ENCODE assay signal across 10 cellular contexts in the genomic region with DNA sequence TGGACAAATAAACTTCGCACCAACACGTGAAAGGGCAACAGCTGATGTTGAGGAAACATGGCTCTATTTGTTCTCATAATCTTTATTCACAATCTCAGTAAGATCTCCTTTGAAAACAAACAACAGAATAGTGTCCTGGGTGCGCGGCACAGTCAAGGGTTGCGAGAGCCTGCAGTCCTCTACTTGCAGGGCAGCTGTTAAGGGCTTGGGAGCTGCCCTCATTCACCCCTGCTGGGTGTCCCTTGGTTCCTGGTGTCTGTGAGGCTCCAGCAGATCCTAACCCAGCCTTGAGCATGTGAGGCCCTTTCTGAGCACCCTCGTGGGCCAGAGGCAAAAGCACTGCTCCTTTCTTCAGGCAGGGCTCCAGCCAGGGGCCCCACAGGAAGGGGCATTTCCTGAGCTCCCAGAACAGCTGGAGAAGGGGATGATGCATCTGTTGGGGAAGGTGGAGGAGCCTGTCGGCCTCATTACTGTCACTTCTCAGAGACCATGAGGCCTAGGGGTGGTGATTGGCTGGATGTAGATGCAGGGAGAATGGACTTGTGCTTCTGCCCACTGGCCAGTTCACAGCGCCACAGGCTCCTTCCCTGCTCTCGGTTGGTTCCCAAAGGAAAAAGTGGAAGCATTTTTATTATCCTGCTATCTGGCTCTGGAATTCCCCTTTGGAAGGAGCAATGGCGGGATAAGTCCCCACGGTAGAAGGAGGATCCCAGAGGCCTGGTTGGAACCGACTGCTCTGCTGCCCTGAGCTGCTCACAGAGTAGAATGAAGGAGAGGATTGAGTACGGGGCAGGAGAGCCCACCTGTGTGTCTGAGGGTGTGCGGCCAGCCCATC. TPM values are rescaled to one million over a fixed set of nuclear protein-coding genes. Genes with fewer than 3 reads are reported as not detected.
DNase-seq lines count a peak whose midpoint lies in the region; ATAC-seq, FAIRE-seq and TF ChIP-seq lines count a peak whose summit lies in the region.
"Had no signal": no experiment of that assay in that cellular context is flagged by ENCODE, and none has a peak within 500 bp of the region (broad histone marks: within the 10 kb centered on the region; RNA-seq: fewer than 3 reads in every experiment).

No MANE protein-coding gene starts in this region.

- H3K27ac Mint-ChIP-seq in CD14-positive monocyte (peak overlapping the region in 4 of 7 donors; percentile 6 to 42 (median 30)), neural progenitor cell (no peak overlapping the region)
- H3K27ac Mint-ChIP-seq in activated T-helper 2 cell treated with anti-CD3 and anti-CD28 coated beads, Interferon-gamma antibody, Interleukin-2, Interleukin-4, amounts not matched to agents 10 μg/mL and 5 μg/mL and 100 μg/mL, durations not matched to agents 14 hours and 24 hours and 36 hours: no peak overlapping the region

- H3K27me3 Mint-ChIP-seq in CD14-positive monocyte (ENCODE audit: low read depth in 3 of 3): peaks cover 0 to 3% (median 2%) of the 10 kb centered on the region in 3 donors
- H3K27me3 Mint-ChIP-seq in activated T-helper 2 cell treated with anti-CD3 and anti-CD28 coated beads, Interferon-gamma antibody, Interleukin-2, Interleukin-4, amounts not matched to agents 10 μg/mL and 5 μg/mL and 100 μg/mL, durations not matched to agents 14 hours and 24 hours and 36 hours (ENCODE audit: low read depth): no peaks in the 10 kb centered on the region
- peaks cover 7% of the 10 kb centered on the region for H3K27me3 Mint-ChIP-seq in neural progenitor cell (ENCODE audit: insufficient read depth, low read depth)

- H3K4me1 ChIP-seq in neural progenitor cell: peaks cover 4% of the 10 kb centered on the region

- TF ChIP-seq POLR2A in GM12892 (IDR thresholded peaks at IDR 0.05; ENCODE audit: low read depth, low read length): no peak

- DNase-seq in CD14-positive monocyte (ENCODE audit: low spot score): no peak
- no peak for DNase-seq in GM12892 (ENCODE audit: insufficient read length)
- peak; percentile 7 for DNase-seq in activated T-helper 2 cell treated with anti-CD3 and anti-CD28 coated beads, Interferon-gamma antibody, Interleukin-2, Interleukin-4, amounts not matched to agents 10 μg/mL and 5 μg/mL and 100 μg/mL, durations not matched to agents 14 hours and 24 hours and 36 hours (ENCODE audit: low spot score)
- peak; percentile 0 for DNase-seq in neural progenitor cell (ENCODE audit: low spot score)
- DNase-seq in DMS153 (lab: John Stamatoyannopoulos, UW): no peak
- DNase-seq in NCI-H146 (lab: John Stamatoyannopoulos, UW): no peak
- DNase-seq in Right ventricle myocardium superior: no peak
- DNase-seq: naive B cell had no signal

- no peak overlapping the region for H3K4me2 ChIP-seq in neural progenitor cell

- no peaks in the 10 kb centered on the region for H3K27me3 ChIP-seq in neural progenitor cell

- H3K4me3 Mint-ChIP-seq in CD14-positive monocyte (no peak overlapping the region), neural progenitor cell (no peak overlapping the region)
- H3K4me3 Mint-ChIP-seq in activated T-helper 2 cell treated with anti-CD3 and anti-CD28 coated beads, Interferon-gamma antibody, Interleukin-2, Interleukin-4, amounts not matched to agents 10 μg/mL and 5 μg/mL and 100 μg/mL, durations not matched to agents 14 hours and 24 hours and 36 hours (ENCODE audit: low read depth): no peak overlapping the region

- no peak for ATAC-seq in Right ventricle myocardium superior (ENCODE audit: poor library complexity)

- peak; percentile 17 for FAIRE-seq in GM12892 (lab: Jason Lieb, UNC)
- FAIRE-seq: RCC 7860 had no signal

- H3K9ac ChIP-seq in neural progenitor cell: no peak overlapping the region

- peaks cover 0 to 6% of the 10 kb centered on the region in 2 donors for H3K36me3 Mint-ChIP-seq in CD14-positive monocyte
- H3K36me3 Mint-ChIP-seq in activated T-helper 2 cell treated with anti-CD3 and anti-CD28 coated beads, Interferon-gamma antibody, Interleukin-2, Interleukin-4, amounts not matched to agents 10 μg/mL and 5 μg/mL and 100 μg/mL, durations not matched to agents 14 hours and 24 hours and 36 hours (ENCODE audit: low read depth): no peaks in the 10 kb centered on the region
- H3K36me3 Mint-ChIP-seq in neural progenitor cell: no peaks in the 10 kb centered on the region
- H3K36me3 Mint-ChIP-seq: naive B cell had no signal

- H3K9me3 ChIP-seq in neural progenitor cell (ENCODE audit: low read depth): no peaks in the 10 kb centered on the region
- H3K9me3 ChIP-seq: thoracic aorta had no signal

- no peaks in the 10 kb centered on the region for H3K36me3 ChIP-seq in neural progenitor cell
- H3K36me3 ChIP-seq: thoracic aorta had no signal

- H4K20me1 ChIP-seq in neural progenitor cell (ENCODE audit: low read depth): no peaks in the 10 kb centered on the region

- H3K79me2 ChIP-seq in neural progenitor cell (ENCODE audit: low read depth): no peaks in the 10 kb centered on the region

- intact Hi-C loops in CD14-positive monocyte (cut with micrococcal nuclease) (no loop called here), Right ventricle myocardium superior (cut with DNase I) (no loop called here)
- intact Hi-C loops in activated T-helper 2 cell treated with anti-CD3 and anti-CD28 coated beads, Interferon-gamma antibody, Interleukin-2, Interleukin-4, amounts not matched to agents 10 μg/mL and 5 μg/mL and 100 μg/mL, durations not matched to agents 14 hours and 24 hours and 36 hours (cut with micrococcal nuclease): no loop called here

- H3K9me3 Mint-ChIP-seq in CD14-positive monocyte (peaks cover 0 to 2% (median 0%) of the 10 kb centered on the region in 7 donors), neural progenitor cell (peaks cover 2% of the 10 kb centered on the region)
- no peaks in the 10 kb centered on the region for H3K9me3 Mint-ChIP-seq in activated T-helper 2 cell treated with anti-CD3 and anti-CD28 coated beads, Interferon-gamma antibody, Interleukin-2, Interleukin-4, amounts not matched to agents 10 μg/mL and 5 μg/mL and 100 μg/mL, durations not matched to agents 14 hours and 24 hours and 36 hours
- H3K9me3 Mint-ChIP-seq: naive B cell had no signal

- no peaks in the 10 kb centered on the region for H3F3A ChIP-seq in neural progenitor cell (ENCODE audit: low read depth)

- no peak for TF ChIP-seq CTCF in CD14-positive monocyte (IDR thresholded peaks at IDR 0.05)
- no peak for TF ChIP-seq CTCF in neural progenitor cell (IDR thresholded peaks at IDR 0.05)

- H2AFZ ChIP-seq in neural progenitor cell (replicated peaks): no peak overlapping the region

- H3K4me3 ChIP-seq in neural progenitor cell: no peak overlapping the region
- H3K4me3 ChIP-seq: thoracic aorta had no signal

- peaks cover 75% of the 10 kb centered on the region for H3K4me1 Mint-ChIP-seq in CD14-positive monocyte
- peaks cover 18% of the 10 kb centered on the region for H3K4me1 Mint-ChIP-seq in activated T-helper 2 cell treated with anti-CD3 and anti-CD28 coated beads, Interferon-gamma antibody, Interleukin-2, Interleukin-4, amounts not matched to agents 10 μg/mL and 5 μg/mL and 100 μg/mL, durations not matched to agents 14 hours and 24 hours and 36 hours (ENCODE audit: low read depth)
- peaks cover 18% of the 10 kb centered on the region for H3K4me1 Mint-ChIP-seq in neural progenitor cell

- H3K27ac ChIP-seq in neural progenitor cell: no peak overlapping the region
- H3K27ac ChIP-seq: thoracic aorta had no signal

RNA-seq across cellular contexts. Expression of gene KLF13, which starts 51.9 kb away (rescaled TPM):
- 10 to 100 TPM; 22.5 to 28.0 TPM for polyA plus RNA-seq in CD14-positive monocyte
- polyA plus RNA-seq in GM12892 (2012; ENCODE audit: missing spikeins): 39.1 TPM
- total RNA-seq in activated T-helper 2 cell treated with anti-CD3 and anti-CD28 coated beads, Interferon-gamma antibody, Interleukin-2, Interleukin-4, amounts not matched to agents 10 μg/mL and 5 μg/mL and 100 μg/mL, durations not matched to agents 14 hours and 24 hours and 36 hours: 127 and 132 TPM in 2 replicates
- total RNA-seq in neural progenitor cell (ENCODE audit: low replicate concordance) (11.9 and 25.1 TPM in 2 replicates), Right ventricle myocardium superior (65.7 TPM)

Comparison
In these comparisons a context has a peak if more than half of its experiments do, and no peak if none do; other contexts are left out.
1. DNase-seq: peak in activated T-helper 2 cell treated with anti-CD3 and anti-CD28 coated beads, Interferon-gamma antibody, Interleukin-2, Interleukin-4, amounts not matched to agents 10 μg/mL and 5 μg/mL and 100 μg/mL, durations not matched to agents 14 hours and 24 hours and 36 hours (single experiment) and neural progenitor cell (single experiment); none in CD14-positive monocyte (single experiment), GM12892 (single experiment), DMS153 (single experiment), NCI-H146 (single experiment) and Right ventricle myocardium superior (single experiment).
2. H3K27ac Mint-ChIP-seq: peak in CD14-positive monocyte (4 of 7); none in activated T-helper 2 cell treated with anti-CD3 and anti-CD28 coated beads, Interferon-gamma antibody, Interleukin-2, Interleukin-4, amounts not matched to agents 10 μg/mL and 5 μg/mL and 100 μg/mL, durations not matched to agents 14 hours and 24 hours and 36 hours (single experiment) and neural progenitor cell (single experiment).